Comparison of ENCODE assay signal across 1 cellular context in the genomic region with DNA sequence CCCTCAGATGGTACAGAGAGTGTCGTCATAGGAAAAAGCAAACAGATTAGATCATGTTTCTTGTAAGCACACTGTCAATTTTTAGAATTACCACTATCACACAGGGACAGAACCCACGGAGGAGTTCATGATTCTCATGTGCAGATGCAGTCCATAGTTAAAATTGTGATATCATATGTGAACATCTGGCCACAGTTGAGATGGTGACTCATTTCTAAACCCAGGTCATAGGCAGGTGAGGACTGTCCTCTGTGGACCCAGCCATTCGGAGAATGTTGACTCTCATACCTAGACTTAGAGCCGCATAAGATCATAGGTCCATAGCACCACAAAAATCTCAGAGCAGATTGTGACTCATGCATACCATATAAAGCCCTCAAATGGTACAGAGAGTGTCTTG.
TF ChIP-seq lines count a peak whose summit lies in the region.

No MANE protein-coding gene starts in this region.

TF ChIP-seq in WTC11, 78 proteins besides CTCF, POLR2A, EP300 and RAD21 (continued from another document):
- TF ChIP-seq ZNF219 (CRISPR knock-in tag; IDR thresholded peaks at IDR 0.05; ENCODE audit: borderline replicate concordance) (no peak), EMX1 (CRISPR knock-in tag; IDR thresholded peaks at IDR 0.05) (no peak), SMAD4 (CRISPR knock-in tag; IDR thresholded peaks at IDR 0.05) (no peak)
- TF ChIP-seq, protein P1, sequence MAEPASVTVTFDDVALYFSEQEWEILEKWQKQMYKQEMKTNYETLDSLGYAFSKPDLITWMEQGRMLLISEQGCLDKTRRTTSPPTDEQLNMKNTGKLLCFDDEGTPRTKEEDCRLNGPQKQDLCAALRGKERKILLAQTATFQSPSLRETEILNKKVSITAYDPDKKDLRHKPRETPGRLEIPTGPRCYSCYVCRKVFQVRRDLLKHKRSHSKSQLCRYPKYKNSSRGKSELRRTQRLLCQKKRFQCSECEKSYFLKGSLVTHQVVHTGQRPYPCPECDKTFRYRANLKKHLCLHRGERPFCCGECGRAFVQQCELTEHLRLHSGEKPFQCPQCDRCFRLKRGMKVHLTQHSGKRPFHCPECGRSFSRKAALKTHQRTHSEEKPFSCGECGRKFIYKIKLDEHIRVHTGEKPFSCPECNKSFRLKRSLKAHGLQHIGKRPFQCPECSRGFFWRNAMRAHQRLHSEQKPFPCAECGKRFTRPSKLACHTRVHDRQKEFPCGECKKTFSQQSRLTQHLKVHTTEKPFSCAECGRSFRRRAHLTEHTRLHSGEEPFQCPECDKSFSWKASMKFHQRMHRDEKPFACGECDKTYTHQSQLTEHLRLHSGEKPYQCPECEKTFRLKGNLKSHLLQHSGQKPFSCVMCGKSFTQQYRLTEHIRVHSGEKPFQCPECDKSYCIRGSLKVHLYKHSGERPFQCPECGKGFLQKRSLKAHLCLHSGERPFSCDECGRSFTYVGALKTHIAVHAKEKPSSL (CRISPR knock-in tag; conservative IDR thresholded peaks at IDR 0.05), result no peak
